Comparison of ENCODE assay signal across 8 cellular contexts in the genomic region with DNA sequence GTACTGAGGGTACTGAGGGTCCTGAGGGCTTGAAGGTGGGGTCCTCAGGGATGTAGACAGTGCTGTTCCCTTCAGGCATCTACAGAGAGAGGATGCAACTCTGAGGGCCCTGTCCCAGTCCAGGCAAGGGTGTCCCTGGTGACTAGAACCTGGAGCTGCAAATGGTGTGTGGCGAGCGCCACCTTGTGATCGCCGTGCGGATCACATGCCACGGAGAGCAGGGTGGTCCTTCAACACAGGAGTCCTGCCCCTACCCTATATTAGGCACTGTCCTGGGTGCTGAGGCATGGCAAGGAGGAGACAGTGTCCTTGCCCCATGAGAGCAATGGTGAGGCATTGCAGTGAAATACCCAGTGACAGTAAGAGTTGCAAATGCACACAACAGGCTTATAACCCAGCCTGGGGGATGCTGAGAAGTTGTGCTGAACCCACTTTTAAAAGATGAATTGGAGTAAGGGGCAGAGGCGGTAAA. TPM values are rescaled to one million over a fixed set of nuclear protein-coding genes. Genes with fewer than 3 reads are reported as not detected.
DNase-seq lines count a peak whose midpoint lies in the region; ATAC-seq and TF ChIP-seq lines count a peak whose summit lies in the region.

No MANE protein-coding gene starts in this region.

- H3K4me1 Mint-ChIP-seq in activated T-cell treated with anti-CD3 and anti-CD28 coated beads, Interleukin-2, amount 50 U/mL, for 72 hours (ENCODE audit: low read depth): no peaks in the 10 kb centered on the region

- H3K9me3 Mint-ChIP-seq in activated T-cell treated with anti-CD3 and anti-CD28 coated beads, Interleukin-2, amount 50 U/mL, for 72 hours: peaks cover 0 to 1% of the 10 kb centered on the region in 2 donors

- no peak overlapping the region for H3K9ac ChIP-seq in smooth muscle cell (ENCODE audit: low read depth)

- no peak overlapping the region for H3K4me3 Mint-ChIP-seq in activated T-cell treated with anti-CD3 and anti-CD28 coated beads, Interleukin-2, amount 50 U/mL, for 72 hours

- no peak overlapping the region for H3K27ac ChIP-seq in right atrium auricular region
- H3K27ac ChIP-seq in smooth muscle cell (ENCODE audit: low read depth): no peak overlapping the region
- H3K27ac ChIP-seq in suprapubic skin: no peak overlapping the region

- ATAC-seq in GM21423 (IDR thresholded peaks at IDR 0.05; ENCODE audit: unreplicated experiment): peak; percentile 64
- ATAC-seq in activated T-cell treated with anti-CD3 and anti-CD28 coated beads, Interleukin-2, amount 50 U/mL, for 72 hours (replicated peaks in 1 of 2): peak; percentile 79
- ATAC-seq in HG02571 (IDR thresholded peaks at IDR 0.05; ENCODE audit: unreplicated experiment): no peak

- TF ChIP-seq POLR2A in suprapubic skin (IDR thresholded peaks at IDR 0.05): no peak

- H3K9me3 ChIP-seq in right atrium auricular region: no peaks in the 10 kb centered on the region
- H3K9me3 ChIP-seq in smooth muscle cell (replicated peaks; ENCODE audit: low read depth): no peaks in the 10 kb centered on the region
- H3K9me3 ChIP-seq in suprapubic skin: no peaks in the 10 kb centered on the region

- H3K36me3 ChIP-seq in right atrium auricular region (no peaks in the 10 kb centered on the region), smooth muscle cell (ENCODE audit: low read depth) (no peaks in the 10 kb centered on the region), suprapubic skin (no peaks in the 10 kb centered on the region)

- no peaks in the 10 kb centered on the region for H3K27me3 ChIP-seq in right atrium auricular region
- peaks cover 55% of the 10 kb centered on the region for H3K27me3 ChIP-seq in smooth muscle cell (ENCODE audit: low read depth)
- H3K27me3 ChIP-seq in suprapubic skin: peaks cover 60% of the 10 kb centered on the region

- H3K79me2 ChIP-seq in smooth muscle cell (ENCODE audit: low read depth): no peaks in the 10 kb centered on the region

- TF ChIP-seq CTCF in right atrium auricular region (IDR thresholded peaks at IDR 0.05): peak; percentile 16 to 71
- peak; percentile 71 for TF ChIP-seq CTCF in smooth muscle cell (IDR thresholded peaks at IDR 0.05; ENCODE audit: borderline replicate concordance, insufficient read depth, poor library complexity, severe bottlenecking)
- peak in 1 of 2 donors; percentile 41 for TF ChIP-seq CTCF in suprapubic skin (IDR thresholded peaks at IDR 0.05)

- no peak overlapping the region for H2AFZ ChIP-seq in smooth muscle cell (ENCODE audit: low read depth)

- H3K4me1 ChIP-seq in right atrium auricular region (no peaks in the 10 kb centered on the region), smooth muscle cell (ENCODE audit: low read depth) (peaks cover 9% of the 10 kb centered on the region), suprapubic skin (no peaks in the 10 kb centered on the region)

- no peaks in the 10 kb centered on the region for H3F3A ChIP-seq in smooth muscle cell (ENCODE audit: low read depth)

- H3K4me2 ChIP-seq in smooth muscle cell: no peak overlapping the region

- no peak overlapping the region for H3K27ac Mint-ChIP-seq in activated T-cell treated with anti-CD3 and anti-CD28 coated beads, Interleukin-2, amount 50 U/mL, for 72 hours

- H4K20me1 ChIP-seq in smooth muscle cell (ENCODE audit: low read depth): no peaks in the 10 kb centered on the region

- no peaks in the 10 kb centered on the region for H3K36me3 Mint-ChIP-seq in activated T-cell treated with anti-CD3 and anti-CD28 coated beads, Interleukin-2, amount 50 U/mL, for 72 hours (ENCODE audit: insufficient read depth in 2 of 2)

- WGBS in smooth muscle cell (ENCODE audit: low lambda C conversion rate): 11% methylated on average over 7 of the region's 7 CpGs
- 13% methylated on average over 7 of the region's 7 CpGs for WGBS in suprapubic skin

- H3K4me3 ChIP-seq in right atrium auricular region (no peak overlapping the region), smooth muscle cell (no peak overlapping the region), suprapubic skin (no peak overlapping the region)

- no peak for TF ChIP-seq EP300 in suprapubic skin (IDR thresholded peaks at IDR 0.05)

- peaks cover 21% of the 10 kb centered on the region for H3K27me3 Mint-ChIP-seq in activated T-cell treated with anti-CD3 and anti-CD28 coated beads, Interleukin-2, amount 50 U/mL, for 72 hours (ENCODE audit: low read depth)

- DNase-seq in D341Med (ENCODE audit: low spot score) (peak; percentile 90), NCI-H460 (ENCODE audit: extremely low read depth, low read depth) (peak; percentile 47), right atrium auricular region (ENCODE audit: low spot score) (no peak), smooth muscle cell (lab: John Stamatoyannopoulos, UW; ENCODE audit: unreplicated experiment) (peak; percentile 12), suprapubic skin (ENCODE audit: low spot score in 2 of 2) (no peak)
- peak; percentile 59 to 68 for DNase-seq in activated T-cell treated with anti-CD3 and anti-CD28 coated beads, Interleukin-2, amount 50 U/mL, for 72 hours

RNA-seq across cellular contexts. Expression of a gene that starts 23.6 kb away (rescaled TPM):
- total RNA-seq in NCI-H460 (2014; rRNA removed; shearing (Covaris generic)): 0.59 and 0.78 TPM in 2 replicates
- 0.39 TPM in 1 of 2 replicates, not detected in the other for polyA plus RNA-seq in NCI-H460 (2014; cell fraction: nucleus; rRNA removed)
- not detected for total RNA-seq in activated T-cell treated with anti-CD3 and anti-CD28 coated beads, Interleukin-2, amount 50 U/mL, for 72 hours
- total RNA-seq in right atrium auricular region (under 1 TPM; 0.37 to 0.43 TPM), smooth muscle cell (11.3 and 12.0 TPM in 2 replicates), suprapubic skin (10 to 100 TPM; 18.6 to 24.2 (median 20.8) TPM)
- 10.9 and 13.2 TPM in 2 replicates for polyA plus RNA-seq in smooth muscle cell

Comparison
In these comparisons a context has a peak if more than half of its experiments do, and no peak if none do; other contexts are left out.
1. DNase-seq: peak in D341Med (single experiment), NCI-H460 (single experiment), activated T-cell treated with anti-CD3 and anti-CD28 coated beads, Interleukin-2, amount 50 U/mL, for 72 hours (2 of 2) and smooth muscle cell (single experiment); none in right atrium auricular region (single experiment) and suprapubic skin (0 of 2).